In genomic region chr6:126140015-126140414, GRCh38 we compare ENCODE assay signal across 8 cellular contexts.
"Had no signal": no experiment of that assay in that cellular context is flagged by ENCODE, and none has a peak within 500 bp of the region (broad histone marks: within the 10 kb centered on the region; RNA-seq: fewer than 3 reads in every experiment).

No MANE protein-coding gene starts in this region.

- H3K27ac Mint-ChIP-seq: IgD-negative memory B cell had no signal

- DNase-seq: IMR-90, KBM-7, KG1 had no signal

- H3K27me3 Mint-ChIP-seq: IgD-negative memory B cell had no signal

- H3K4me1 Mint-ChIP-seq: IgD-negative memory B cell had no signal

- H3K4me3 Mint-ChIP-seq: IgD-negative memory B cell had no signal

- FAIRE-seq: HepG2, HTR-8/SVneo had no signal

- ATAC-seq: HepG2 had no signal

- H3K4me2 ChIP-seq: KMS-11 had no signal

- H3K9ac ChIP-seq: KMS-11 had no signal

- H3K27ac ChIP-seq: HL-60, KMS-11 had no signal
